ENCODE assay signal across 9 cellular contexts in the genomic region with DNA sequence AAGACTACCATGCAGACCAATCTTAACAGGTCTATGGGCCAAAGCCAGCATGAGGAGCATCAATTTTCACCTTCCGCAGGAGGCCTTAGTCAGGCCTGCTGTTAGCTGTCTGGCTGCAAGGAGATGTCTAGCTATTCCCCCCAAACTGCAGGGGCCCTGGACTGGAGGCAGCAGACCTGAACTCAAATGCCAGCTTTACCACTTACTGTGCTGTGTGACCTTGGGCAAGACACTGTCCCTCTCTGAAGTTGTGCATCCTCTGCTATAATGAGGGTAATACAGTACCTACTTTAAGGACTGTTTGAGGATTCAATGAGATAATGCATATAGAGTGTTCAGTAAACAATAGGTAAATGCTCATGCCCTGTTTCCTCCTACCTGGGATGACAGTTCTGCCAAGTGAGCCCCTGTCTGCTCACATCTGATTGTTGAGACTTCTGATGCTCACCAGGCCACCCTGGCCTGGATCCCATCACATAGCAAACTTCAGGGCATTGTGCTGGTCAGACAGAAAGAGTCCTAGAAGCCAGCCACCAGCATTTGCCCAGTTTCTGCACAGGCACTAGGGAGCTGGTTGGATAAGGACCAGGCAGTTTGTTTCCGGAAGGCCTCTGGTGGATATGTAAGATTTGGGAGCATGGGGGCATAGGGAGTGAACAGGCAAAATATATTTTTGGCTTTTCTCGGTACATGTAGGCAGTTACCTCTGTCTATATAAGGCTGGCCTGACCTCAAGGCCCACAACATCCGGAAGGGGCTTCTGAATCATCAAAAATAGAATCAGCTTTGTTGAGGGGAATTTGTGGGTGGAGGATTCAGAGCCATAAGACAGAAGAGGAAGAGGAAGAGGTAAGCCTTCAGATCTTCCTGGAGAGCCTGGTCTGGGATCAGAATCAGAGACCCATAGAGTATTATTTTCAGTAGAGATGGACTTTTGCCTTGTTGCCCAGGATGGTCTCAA. TPM values are rescaled to one million over a fixed set of nuclear protein-coding genes. Genes with fewer than 3 reads are reported as not detected.
DNase-seq lines count a peak whose midpoint lies in the region; ATAC-seq and TF ChIP-seq lines count a peak whose summit lies in the region.
"Had no signal": no experiment of that assay in that cellular context is flagged by ENCODE, and none has a peak within 500 bp of the region (broad histone marks: within the 10 kb centered on the region; RNA-seq: fewer than 3 reads in every experiment).

No MANE protein-coding gene starts in this region.

- H3K27ac Mint-ChIP-seq in memory B cell = no peak overlapping the region

- H3K4me1 ChIP-seq in OCI-LY3 (ENCODE audit: low read length) = peaks cover 17% of the 10 kb centered on the region
- H3K4me1 ChIP-seq in gastroesophageal sphincter = no peaks in the 10 kb centered on the region

- ATAC-seq in GM18499 (IDR thresholded peaks at IDR 0.05; ENCODE audit: insufficient read depth, unreplicated experiment) (peak; percentile 71), HG02678 (IDR thresholded peaks at IDR 0.05; ENCODE audit: unreplicated experiment) (peak; percentile 71), memory B cell (ENCODE audit: low read depth) (peak; percentile 94), gastroesophageal sphincter (no peak)

- H4K20me1 ChIP-seq in OCI-LY3 (ENCODE audit: insufficient read depth, low read length) = no peaks in the 10 kb centered on the region

- H3K9ac ChIP-seq in OCI-LY3 (ENCODE audit: low read length) = no peak overlapping the region

- H3K36me3 ChIP-seq in OCI-LY3 (replicated peaks; ENCODE audit: low read depth, low read length) (no peaks in the 10 kb centered on the region), gastroesophageal sphincter (no peaks in the 10 kb centered on the region)

- no peaks in the 10 kb centered on the region for H3K79me2 ChIP-seq in OCI-LY3 (ENCODE audit: low read length)

- H3K4me1 Mint-ChIP-seq in memory B cell = peaks cover 21% of the 10 kb centered on the region

- no peak for TF ChIP-seq EP300 in gastroesophageal sphincter (IDR thresholded peaks at IDR 0.05)

- H3K9me3 Mint-ChIP-seq in memory B cell = no peaks in the 10 kb centered on the region

- peak overlapping the region; percentile 55 for H2AFZ ChIP-seq in OCI-LY3 (ENCODE audit: low read depth, low read length)

- H3K27ac ChIP-seq in OCI-LY3 (ENCODE audit: low read length) = no peak overlapping the region
- no peak overlapping the region for H3K27ac ChIP-seq in gastroesophageal sphincter

- H3K27me3 Mint-ChIP-seq in memory B cell = no peaks in the 10 kb centered on the region

- H3K27me3 ChIP-seq in OCI-LY3 (ENCODE audit: low read depth, low read length) (peaks cover 43% of the 10 kb centered on the region), gastroesophageal sphincter (peaks cover 32% of the 10 kb centered on the region)

- TF ChIP-seq CTCF in OCI-LY3 (IDR thresholded peaks at IDR 0.05; ENCODE audit: low read depth, low read length) (no peak), gastroesophageal sphincter (IDR thresholded peaks at IDR 0.05) (no peak)

- no peak for TF ChIP-seq POLR2A in gastroesophageal sphincter (IDR thresholded peaks at IDR 0.05)

- H3K9me3 ChIP-seq in OCI-LY3 (ENCODE audit: insufficient read depth, low read length) = no peaks in the 10 kb centered on the region
- no peaks in the 10 kb centered on the region for H3K9me3 ChIP-seq in gastroesophageal sphincter

- no peak for DNase-seq in memory B cell (ENCODE audit: low spot score in 2 of 2)
- DNase-seq in AG08396 (ENCODE audit: low spot score) = no peak
- no peak for DNase-seq in AG08395 (ENCODE audit: low spot score)
- no peak for DNase-seq in HuH-7 (ENCODE audit: low spot score)

- 70% methylated on average over 3 to 4 of the region's 4 CpGs for WGBS in gastroesophageal sphincter (ENCODE audit: low coverage in 1 of 2), 2 donors

- no peaks in the 10 kb centered on the region for H3K36me3 Mint-ChIP-seq in memory B cell

- peak overlapping the region; percentile 39 for H3K4me2 ChIP-seq in OCI-LY3 (ENCODE audit: low read length)

- peak overlapping the region; percentile 38 for H3K4me3 Mint-ChIP-seq in memory B cell

- H3K4me3 ChIP-seq in OCI-LY3 (ENCODE audit: low read length) (no peak overlapping the region), gastroesophageal sphincter (no peak overlapping the region)

RNA-seq across cellular contexts. Expression of gene OCSTAMP, which starts 2.3 kb away (rescaled TPM):
- total RNA-seq in gastroesophageal sphincter = not detected
- total RNA-seq: endothelial cell of umbilical vein had no signal

RNA-seq across cellular contexts. Expression of gene ZNF334, which starts 39.4 kb away (rescaled TPM):
- 1 to 10 TPM in 2 of 4 donors, under 1 TPM in 2; 0.54 to 6.5 (median 1.1) TPM for total RNA-seq in gastroesophageal sphincter
